ENCODE assay signal across 1 cellular context in the genomic region with DNA sequence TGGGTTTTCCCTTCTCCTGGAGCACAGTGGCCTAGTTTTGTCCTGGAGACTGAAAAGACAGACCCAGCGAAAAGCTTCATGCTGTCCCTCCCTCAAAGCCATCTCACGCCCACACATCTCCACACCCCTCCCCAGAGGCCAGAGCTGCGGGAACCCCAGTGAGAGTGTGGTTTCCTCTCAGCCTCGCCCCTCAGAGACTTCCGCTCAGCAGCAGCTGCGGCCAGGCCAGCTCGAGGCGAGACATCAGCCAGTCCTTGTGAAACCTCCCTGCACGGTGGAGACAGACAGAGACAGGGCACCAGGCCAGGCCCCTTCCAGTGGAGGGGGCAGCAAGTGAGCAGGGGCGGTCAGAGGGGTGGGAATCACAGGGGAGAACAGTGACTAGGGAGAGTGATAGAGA.
TF ChIP-seq lines count a peak whose summit lies in the region.

No MANE protein-coding gene starts in this region.

TF ChIP-seq in GM12878, 131 proteins besides CTCF, POLR2A, EP300 and RAD21 (continued from another document):
- no peak for TF ChIP-seq IRF4 (IDR thresholded peaks at IDR 0.05; ENCODE audit: low read depth, low read length)
- TF ChIP-seq IKZF2 (IDR thresholded peaks at IDR 0.05), result peak; percentile 78 to 84
- TF ChIP-seq SIN3A (IDR thresholded peaks at IDR 0.05; ENCODE audit: low read depth, low read length), result 0 out of 2 replicates have a peak, but pooled peaks have one; percentile 31
- TF ChIP-seq CREM (IDR thresholded peaks at IDR 0.05; ENCODE audit: low read depth), result peak; percentile 37; the same call in 1 of the 2 replicates
- no peak for TF ChIP-seq PAX8 (IDR thresholded peaks at IDR 0.05)
- TF ChIP-seq YY1 (IDR thresholded peaks at IDR 0.05; ENCODE audit: low read depth, low read length), result peak; percentile 25; the same call in 1 of the 2 replicates
- TF ChIP-seq RUNX3 (IDR thresholded peaks at IDR 0.05; ENCODE audit: low read length), result peak; percentile 97
- peak; percentile 84 for TF ChIP-seq SPI1 (IDR thresholded peaks at IDR 0.05; ENCODE audit: borderline replicate concordance, insufficient read depth, low read depth, low read length)
- TF ChIP-seq TCF3 (IDR thresholded peaks at IDR 0.05; ENCODE audit: borderline replicate concordance, insufficient read depth, low read depth, low read length), result 0 out of 2 replicates have a peak, but pooled peaks have one; percentile 5
- TF ChIP-seq ZNF24 (IDR thresholded peaks at IDR 0.05), result no peak
- TF ChIP-seq MEF2A (IDR thresholded peaks at IDR 0.05; ENCODE audit: insufficient read depth, low read depth, low read length), result 0 out of 2 replicates have a peak, but pooled peaks have one; percentile 40
- TF ChIP-seq CHD2 (IDR thresholded peaks at IDR 0.05; ENCODE audit: borderline replicate concordance, low read depth, low read length), result peak; percentile 78; the same call in 1 of the 2 replicates
- peak; percentile 65 for TF ChIP-seq EED (IDR thresholded peaks at IDR 0.05; ENCODE audit: low read depth)
- peak; percentile 94 for TF ChIP-seq CBFB (IDR thresholded peaks at IDR 0.05; ENCODE audit: low read depth)
- TF ChIP-seq HDGF (IDR thresholded peaks at IDR 0.05), result 0 out of 2 replicates have a peak, but pooled peaks have one; percentile 55
- TF ChIP-seq CREB1 (IDR thresholded peaks at IDR 0.05; ENCODE audit: low read depth), result 0 out of 2 replicates have a peak, but pooled peaks have one; percentile 33
- peak; percentile 63 for TF ChIP-seq SP1 (IDR thresholded peaks at IDR 0.05; ENCODE audit: low read depth, low read length)
- TF ChIP-seq BACH1 (IDR thresholded peaks at IDR 0.05; ENCODE audit: borderline replicate concordance), result peak; percentile 66; the same call in 1 of the 2 replicates
- TF ChIP-seq ETV6 (conservative IDR thresholded peaks at IDR 0.05 in 1 of 2, IDR thresholded peaks at IDR 0.05 in 1 of 2; ENCODE audit: borderline replicate concordance in 1 of 2, low read depth in 1 of 2), result peak in 1 of 2 experiments; percentile 46; a peak in 1 of 4 replicates
- peak; percentile 83 for TF ChIP-seq IKZF1 (conservative IDR thresholded peaks at IDR 0.05)
- TF ChIP-seq STAT3 (IDR thresholded peaks at IDR 0.05; ENCODE audit: low read depth, low read length), result 0 out of 2 replicates have a peak, but pooled peaks have one; percentile 34
- TF ChIP-seq BHLHE40 (IDR thresholded peaks at IDR 0.05; ENCODE audit: borderline replicate concordance in 1 of 2, low read depth in 2 of 2, low read length in 1 of 2), result peak; percentile 89
- TF ChIP-seq FOXK2 (IDR thresholded peaks at IDR 0.05), result no peak
- peak; percentile 83 for TF ChIP-seq MTA2 (IDR thresholded peaks at IDR 0.05; ENCODE audit: low read depth)
- peak; percentile 38; the same call in 1 of the 2 replicates for TF ChIP-seq SMC3 (IDR thresholded peaks at IDR 0.05; ENCODE audit: borderline replicate concordance, low read length)
- TF ChIP-seq, protein P1, sequence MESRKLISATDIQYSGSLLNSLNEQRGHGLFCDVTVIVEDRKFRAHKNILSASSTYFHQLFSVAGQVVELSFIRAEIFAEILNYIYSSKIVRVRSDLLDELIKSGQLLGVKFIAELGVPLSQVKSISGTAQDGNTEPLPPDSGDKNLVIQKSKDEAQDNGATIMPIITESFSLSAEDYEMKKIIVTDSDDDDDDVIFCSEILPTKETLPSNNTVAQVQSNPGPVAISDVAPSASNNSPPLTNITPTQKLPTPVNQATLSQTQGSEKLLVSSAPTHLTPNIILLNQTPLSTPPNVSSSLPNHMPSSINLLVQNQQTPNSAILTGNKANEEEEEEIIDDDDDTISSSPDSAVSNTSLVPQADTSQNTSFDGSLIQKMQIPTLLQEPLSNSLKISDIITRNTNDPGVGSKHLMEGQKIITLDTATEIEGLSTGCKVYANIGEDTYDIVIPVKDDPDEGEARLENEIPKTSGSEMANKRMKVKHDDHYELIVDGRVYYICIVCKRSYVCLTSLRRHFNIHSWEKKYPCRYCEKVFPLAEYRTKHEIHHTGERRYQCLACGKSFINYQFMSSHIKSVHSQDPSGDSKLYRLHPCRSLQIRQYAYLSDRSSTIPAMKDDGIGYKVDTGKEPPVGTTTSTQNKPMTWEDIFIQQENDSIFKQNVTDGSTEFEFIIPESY (IDR thresholded peaks at IDR 0.05), result no peak
- TF ChIP-seq RELB (IDR thresholded peaks at IDR 0.05; ENCODE audit: low read depth), result peak; percentile 23; the same call in 1 of the 2 replicates
- no peak; the same call in 1 of the 2 replicates for TF ChIP-seq ATF2 (IDR thresholded peaks at IDR 0.05; ENCODE audit: low read length)
- 0 out of 2 replicates have a peak, but pooled peaks have one; percentile 33 for TF ChIP-seq ZNF207 (IDR thresholded peaks at IDR 0.05; ENCODE audit: borderline replicate concordance)
- TF ChIP-seq ZBTB4 (CRISPR knock-in tag; IDR thresholded peaks at IDR 0.05), result no peak
- peak; percentile 58 for TF ChIP-seq SMAD1 (IDR thresholded peaks at IDR 0.05; ENCODE audit: low read depth, partially characterized antibody)
- TF ChIP-seq FOXM1 (IDR thresholded peaks at IDR 0.05; ENCODE audit: low read depth, low read length), result peak; percentile 51; the same call in 1 of the 2 replicates
- TF ChIP-seq, protein P2, sequence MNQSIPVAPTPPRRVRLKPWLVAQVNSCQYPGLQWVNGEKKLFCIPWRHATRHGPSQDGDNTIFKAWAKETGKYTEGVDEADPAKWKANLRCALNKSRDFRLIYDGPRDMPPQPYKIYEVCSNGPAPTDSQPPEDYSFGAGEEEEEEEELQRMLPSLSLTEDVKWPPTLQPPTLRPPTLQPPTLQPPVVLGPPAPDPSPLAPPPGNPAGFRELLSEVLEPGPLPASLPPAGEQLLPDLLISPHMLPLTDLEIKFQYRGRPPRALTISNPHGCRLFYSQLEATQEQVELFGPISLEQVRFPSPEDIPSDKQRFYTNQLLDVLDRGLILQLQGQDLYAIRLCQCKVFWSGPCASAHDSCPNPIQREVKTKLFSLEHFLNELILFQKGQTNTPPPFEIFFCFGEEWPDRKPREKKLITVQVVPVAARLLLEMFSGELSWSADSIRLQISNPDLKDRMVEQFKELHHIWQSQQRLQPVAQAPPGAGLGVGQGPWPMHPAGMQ (IDR thresholded peaks at IDR 0.05; ENCODE audit: borderline replicate concordance), result no peak
- no peak for TF ChIP-seq ZNF217 (IDR thresholded peaks at IDR 0.05)
- no peak for TF ChIP-seq NFYA (IDR thresholded peaks at IDR 0.05; ENCODE audit: borderline replicate concordance, low read depth, low read length)
- TF ChIP-seq JUND (IDR thresholded peaks at IDR 0.05; ENCODE audit: low read depth, low read length), result 0 out of 2 replicates have a peak, but pooled peaks have one; percentile 5
- TF ChIP-seq STAT1 (conservative IDR thresholded peaks at IDR 0.05), result no peak
- TF ChIP-seq KDM1A (IDR thresholded peaks at IDR 0.05; ENCODE audit: borderline replicate concordance), result no peak
